Comparison of ENCODE assay signal across 17 cellular contexts in the genomic region with DNA sequence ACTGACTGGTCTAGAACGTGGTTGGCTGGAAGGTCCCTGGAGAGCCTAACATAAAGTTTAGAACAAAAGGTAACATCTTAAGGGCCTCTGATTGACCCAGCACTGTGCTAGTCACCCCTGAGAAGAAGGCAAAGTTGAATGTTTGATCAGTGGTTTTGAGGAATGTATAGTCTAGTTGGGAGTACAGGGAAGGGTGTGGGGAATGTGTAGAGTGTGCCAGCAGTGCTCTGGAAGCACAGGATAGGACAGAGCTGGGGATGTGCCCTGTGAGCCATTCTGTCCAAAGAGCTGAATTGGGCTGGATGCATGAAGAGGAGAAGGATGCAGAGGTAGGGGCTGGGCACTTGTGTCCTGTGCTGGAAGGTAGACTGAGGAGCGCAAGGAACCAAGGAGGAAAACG. TPM values are rescaled to one million over a fixed set of nuclear protein-coding genes. Genes with fewer than 3 reads are reported as not detected.
DNase-seq lines count a peak whose midpoint lies in the region; ATAC-seq, FAIRE-seq and TF ChIP-seq lines count a peak whose summit lies in the region.
"Had no signal": no experiment of that assay in that cellular context is flagged by ENCODE, and none has a peak within 500 bp of the region (broad histone marks: within the 10 kb centered on the region; RNA-seq: fewer than 3 reads in every experiment).

No MANE protein-coding gene starts in this region.

- BruUV-seq in IMR-90 (replicated peaks; lab: Mats Ljungman, UMichigan), result no TSS peak

- H3K4me2 ChIP-seq in IMR-90 (ENCODE audit: low read depth, low read length) (no peak overlapping the region), osteoblast (ENCODE audit: insufficient read depth, low read length) (no peak overlapping the region)
- H3K4me2 ChIP-seq: BLaER1 treated with 17β-estradiol and CSF1 and Interleukin-3, amounts not matched to agents 10 nM and 100 nM had no signal

- no peak overlapping the region for H2BK5ac ChIP-seq in IMR-90 (ENCODE audit: low read depth, low read length, poor library complexity, severe bottlenecking)

- H4K91ac ChIP-seq in IMR-90 (ENCODE audit: insufficient read depth, low read depth, low read length), result no peak overlapping the region

- H4K20me1 ChIP-seq in IMR-90 (ENCODE audit: insufficient read depth, low read length), result no peaks in the 10 kb centered on the region
- no peaks in the 10 kb centered on the region for H4K20me1 ChIP-seq in osteoblast (ENCODE audit: insufficient read depth, low read length)
- H4K20me1 ChIP-seq: BLaER1 treated with 17β-estradiol and CSF1 and Interleukin-3, amounts not matched to agents 10 nM and 100 nM had no signal

- ATAC-seq in IMR-90 (ENCODE audit: low read depth), result no peak
- ATAC-seq in GM18861 (IDR thresholded peaks at IDR 0.05; ENCODE audit: unreplicated experiment), result no peak
- ATAC-seq: CD8-positive, alpha-beta T cell; GM12878 had no signal

- H2AK9ac ChIP-seq in IMR-90 (replicated peaks; ENCODE audit: low read depth, low read length, poor library complexity), result no peak overlapping the region

- DNase-seq in IMR-90 (no peak), bronchial epithelial cell (ENCODE audit: low read depth) (peak; percentile 36), osteoblast (ENCODE audit: insufficient read length, low spot score, missing footprints) (peak; percentile 1), RCC 7860 (ENCODE audit: low spot score) (no peak), superior temporal gyrus (ENCODE audit: extremely low spot score) (no peak), T-helper 1 cell (no peak)
- DNase-seq: Calu3; CD8-positive, alpha-beta T cell; DMS79 treated with DMSO at 0.1 percent for 48 hours; EL; GM23248 had no signal

- H3K18ac ChIP-seq in IMR-90 (ENCODE audit: low read depth, low read length), result no peak overlapping the region

- H2BK20ac ChIP-seq in IMR-90 (ENCODE audit: low read depth, low read length), result peak overlapping the region; percentile 10; the same call in 1 of the 2 replicates

- no peak for TF ChIP-seq CTCF in IMR-90 (conservative IDR thresholded peaks at IDR 0.05; ENCODE audit: low read depth, low read length)
- no peak for TF ChIP-seq CTCF in bronchial epithelial cell (IDR thresholded peaks at IDR 0.05; ENCODE audit: insufficient read depth, low read length, severe bottlenecking)
- no peak for TF ChIP-seq CTCF in osteoblast (IDR thresholded peaks at IDR 0.05; ENCODE audit: extremely low read depth, low read depth, low read length)

- H3K23ac ChIP-seq in IMR-90 (ENCODE audit: low read depth, low read length), result no peak overlapping the region

- H3K79me2 ChIP-seq in osteoblast (ENCODE audit: insufficient read depth, low read length), result no peaks in the 10 kb centered on the region

- peaks cover 3% of the 10 kb centered on the region; the same call in 1 of the 2 replicates for H3K9me1 ChIP-seq in IMR-90 (ENCODE audit: insufficient read depth, low read length)

- POLR2A ChIA-PET in IMR-90 (lab: Charles Lee; ENCODE audit: unreplicated experiment), result no interaction called here

- intact Hi-C loops in IMR-90 (cut with micrococcal nuclease), result no loop called here

- TF ChIP-seq RAD21 in IMR-90 (IDR thresholded peaks at IDR 0.05; ENCODE audit: low read length), result no peak

- peak overlapping the region; percentile 47 for H2AFZ ChIP-seq in IMR-90 (replicated peaks; ENCODE audit: low read length, poor library complexity)
- peak overlapping the region; percentile 10 for H2AFZ ChIP-seq in osteoblast (ENCODE audit: low read length)
- H2AFZ ChIP-seq: GM23248 had no signal

- no peak overlapping the region for H3K9ac ChIP-seq in IMR-90 (ENCODE audit: low read depth, low read length)
- H3K9ac ChIP-seq: BLaER1 treated with 17β-estradiol and CSF1 and Interleukin-3, amounts not matched to agents 10 nM and 100 nM; GM23248 had no signal

- H3K9me3 ChIP-seq in IMR-90 (ENCODE audit: control insufficient read depth, insufficient read depth, low read length), result no peaks in the 10 kb centered on the region
- no peaks in the 10 kb centered on the region for H3K9me3 ChIP-seq in osteoblast (ENCODE audit: low read depth, low read length)
- H3K9me3 ChIP-seq: BLaER1 treated with 17β-estradiol and CSF1 and Interleukin-3, amounts not matched to agents 10 nM and 100 nM; HAP-1 had no signal

- H3K79me1 ChIP-seq in IMR-90 (ENCODE audit: low read depth in 1 of 2, low read length in 2 of 2), result no peaks in the 10 kb centered on the region

- peak overlapping the region; percentile 52; the same call in 1 of the 3 replicates for H2BK15ac ChIP-seq in IMR-90 (ENCODE audit: low read depth, low read length)

- 100% methylated on average over 2 of the region's 3 CpGs; no CpG with 5 or more reads in 1 of the 2 experiments for whole genome bisulfite sequencing in IMR-90 (ENCODE audit: extremely low coverage in 2 of 2, insufficient read length in 1 of 2), 2 experiments

- no peaks in the 10 kb centered on the region; the same call in 1 of the 2 replicates for H3K4me1 ChIP-seq in IMR-90 (ENCODE audit: control insufficient read depth, insufficient read depth, low read length)
- H3K4me1 ChIP-seq in osteoblast (ENCODE audit: insufficient read depth, low read length), result no peaks in the 10 kb centered on the region
- H3K4me1 ChIP-seq: HAP-1 had no signal

- H3K56ac ChIP-seq in IMR-90 (ENCODE audit: extremely low read depth, insufficient read depth, low read length), result no peak overlapping the region

- H3K4me3 ChIP-seq in IMR-90 (ENCODE audit: insufficient read depth, low read depth, low read length), result no peak overlapping the region
- no peak overlapping the region for H3K4me3 ChIP-seq in bronchial epithelial cell (ENCODE audit: low read depth, low read length)
- H3K4me3 ChIP-seq in osteoblast (ENCODE audit: insufficient read depth, low read length), result no peak overlapping the region
- H3K4me3 ChIP-seq: BLaER1 treated with 17β-estradiol and CSF1 and Interleukin-3, amounts not matched to agents 10 nM and 100 nM; GM12878; GM23248; HAP-1 had no signal

- dilution Hi-C loops in IMR-90 (cut with HindIII; ENCODE audit: low sequenced_read_pairs, unreplicated experiment), result no loop called here

- H4K8ac ChIP-seq in IMR-90 (ENCODE audit: low read depth in 2 of 2, low read length in 2 of 2), result no peak overlapping the region

- in situ Hi-C loops in IMR-90 (cut with MboI; ENCODE audit: low sequenced_read_pairs), result no loop called here

- no peak for TF ChIP-seq POLR2A in IMR-90 (IDR thresholded peaks at IDR 0.05; ENCODE audit: low read depth, low read length)

- no peak overlapping the region for H3K27ac ChIP-seq in IMR-90 (ENCODE audit: insufficient read depth, low read length)
- H3K27ac ChIP-seq in osteoblast (ENCODE audit: low read depth, low read length), result no peak overlapping the region
- H3K27ac ChIP-seq: BLaER1 treated with 17β-estradiol and CSF1 and Interleukin-3, amounts not matched to agents 10 nM and 100 nM; GM23248 had no signal

- CTCF ChIA-PET in IMR-90 (lab: Yijun Ruan, JAX), result interaction anchor here (0.6 kb wide), 1 partner anchor 302 kb away, joined by 4 read pairs; no protein-coding TSS in a partner anchor

- H3K36me3 ChIP-seq in IMR-90 (ENCODE audit: control insufficient read depth, insufficient read depth, low read length) (no peaks in the 10 kb centered on the region), bronchial epithelial cell (ENCODE audit: control insufficient read depth, insufficient read depth, low read length) (no peaks in the 10 kb centered on the region), osteoblast (ENCODE audit: insufficient read depth, low read length) (no peaks in the 10 kb centered on the region)
- H3K36me3 ChIP-seq: BLaER1 treated with 17β-estradiol and CSF1 and Interleukin-3, amounts not matched to agents 10 nM and 100 nM; HAP-1 had no signal

- H3K14ac ChIP-seq in IMR-90 (replicated peaks; ENCODE audit: low read depth, low read length), result no peak overlapping the region

- H3K27me3 ChIP-seq in IMR-90 (ENCODE audit: control insufficient read depth, insufficient read depth, low read length), result no peaks in the 10 kb centered on the region
- H3K27me3 ChIP-seq in bronchial epithelial cell (ENCODE audit: control insufficient read depth, insufficient read depth, low read length), result no peaks in the 10 kb centered on the region
- no peaks in the 10 kb centered on the region for H3K27me3 ChIP-seq in osteoblast (ENCODE audit: insufficient read depth, low read length)
- H3K27me3 ChIP-seq: BLaER1 treated with 17β-estradiol and CSF1 and Interleukin-3, amounts not matched to agents 10 nM and 100 nM had no signal

- 0 out of 2 replicates have a peak overlapping the region, but pooled peaks have one; percentile 9 for H2BK120ac ChIP-seq in IMR-90 (ENCODE audit: low read depth, low read length)

- H4K5ac ChIP-seq in IMR-90 (ENCODE audit: low read depth, low read length), result no peak overlapping the region

- FAIRE-seq in bronchial epithelial cell (lab: Jason Lieb, UNC) (no peak), RCC 7860 (lab: Jason Lieb, UNC) (no peak)
- FAIRE-seq: GM12878 had no signal

- H3K4ac ChIP-seq in IMR-90 (ENCODE audit: low read depth, low read length), result 0 out of 2 replicates have a peak overlapping the region, but pooled peaks have one; percentile 12

- H2AK5ac ChIP-seq in IMR-90 (ENCODE audit: low read depth, low read length), result 0 out of 2 replicates have a peak overlapping the region, but pooled peaks have one; percentile 46

TF ChIP-seq in IMR-90, 13 proteins besides CTCF, POLR2A, EP300 and RAD21 (continues in another document):
- no peak for TF ChIP-seq FOS (IDR thresholded peaks at IDR 0.05; ENCODE audit: low read depth, low read length)
- TF ChIP-seq SMC3 (IDR thresholded peaks at IDR 0.05; ENCODE audit: low read depth, low read length), result no peak
- TF ChIP-seq, protein P1, sequence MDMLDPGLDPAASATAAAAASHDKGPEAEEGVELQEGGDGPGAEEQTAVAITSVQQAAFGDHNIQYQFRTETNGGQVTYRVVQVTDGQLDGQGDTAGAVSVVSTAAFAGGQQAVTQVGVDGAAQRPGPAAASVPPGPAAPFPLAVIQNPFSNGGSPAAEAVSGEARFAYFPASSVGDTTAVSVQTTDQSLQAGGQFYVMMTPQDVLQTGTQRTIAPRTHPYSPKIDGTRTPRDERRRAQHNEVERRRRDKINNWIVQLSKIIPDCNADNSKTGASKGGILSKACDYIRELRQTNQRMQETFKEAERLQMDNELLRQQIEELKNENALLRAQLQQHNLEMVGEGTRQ (IDR thresholded peaks at IDR 0.05; ENCODE audit: low read depth, low read length), result no peak
- TF ChIP-seq CEBPB (IDR thresholded peaks at IDR 0.05; ENCODE audit: low read depth, low read length), result no peak
- TF ChIP-seq NFE2L2 (IDR thresholded peaks at IDR 0.05; ENCODE audit: low read depth, low read length), result no peak
- no peak for TF ChIP-seq RCOR1 (IDR thresholded peaks at IDR 0.05; ENCODE audit: insufficient replicate concordance, low read length)

RNA-seq across cellular contexts. Expression of a gene that starts 41.0 kb away (rescaled TPM):
- total RNA-seq in IMR-90 (2012; rRNA removed), result 63.6 and 75.3 TPM in 2 replicates
- 46.7 and 58.6 TPM in 2 replicates for polyA plus RNA-seq in IMR-90 (2012; rRNA removed)
- 15.4 and 38.0 TPM in 2 replicates for polyA plus RNA-seq in IMR-90 (2012; cell fraction: cytosol; rRNA removed)
- 38.5 and 130 TPM in 2 replicates for polyA plus RNA-seq in IMR-90 (2012; cell fraction: nucleus; rRNA removed; ENCODE audit: low replicate concordance)
- under 0.01 and 1.1 TPM in 2 replicates for total RNA-seq in bronchial epithelial cell
- total RNA-seq in osteoblast, result 33.3 and 38.3 TPM in 2 replicates
- total RNA-seq: G401, HT-29 had no signal

Comparison
In these comparisons a context has a peak if more than half of its experiments do, and no peak if none do; other contexts are left out.
1. DNase-seq: peak in bronchial epithelial cell (single experiment) and osteoblast (single experiment); none in IMR-90 (single experiment), RCC 7860 (single experiment), superior temporal gyrus (single experiment) and T-helper 1 cell (0 of 5).
2. RNA of a gene that starts 41.0 kb away (total RNA-seq): 63.6 to 75.3 TPM in IMR-90 and 33.3 to 38.3 TPM in osteoblast; under 0.01 to 1.1 TPM in bronchial epithelial cell; every median in the first group is over 10 times any median in the second.